In the genomic region with DNA sequence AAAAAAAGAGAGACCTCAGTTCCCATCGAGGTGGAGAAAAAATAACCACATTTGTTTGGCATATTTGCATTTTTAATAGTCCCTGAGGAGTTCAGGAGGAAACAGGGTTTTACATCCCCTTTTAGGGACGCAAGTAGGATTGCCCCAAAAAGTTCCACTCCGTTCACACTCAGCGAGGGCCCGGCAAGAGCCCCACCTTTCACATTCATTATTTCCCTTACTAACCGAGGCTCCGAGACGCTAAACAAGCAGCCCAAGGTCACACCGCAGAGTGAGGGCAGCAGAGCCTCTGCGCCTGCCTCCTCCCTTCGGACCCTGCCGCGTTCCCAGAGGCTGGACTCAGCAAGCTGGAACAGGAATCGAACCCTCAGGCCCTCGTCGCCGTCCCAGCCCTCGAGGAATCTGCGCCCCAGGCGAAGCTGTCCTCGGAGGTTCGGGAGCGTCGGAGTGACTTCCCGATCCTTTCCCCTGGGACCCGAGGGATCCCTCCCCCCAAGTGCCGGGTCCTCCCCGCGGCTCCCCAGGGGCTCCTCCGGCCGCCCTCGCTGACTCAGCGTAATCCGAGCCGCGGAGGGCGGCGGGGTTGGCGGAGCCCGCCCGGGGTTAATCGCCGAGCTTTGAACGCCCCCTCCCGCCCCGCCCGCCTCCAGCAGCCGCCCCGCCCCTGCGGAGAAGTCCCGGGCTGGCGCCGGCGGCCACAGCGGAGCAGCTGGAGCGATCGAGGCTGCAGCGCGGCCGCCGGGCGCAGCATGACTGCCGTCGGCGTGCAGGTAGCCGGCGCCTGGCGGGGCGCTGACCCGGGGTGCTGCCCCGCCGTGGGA, we compare ENCODE assay signal across 8 cellular contexts. TPM values are rescaled to one million over a fixed set of nuclear protein-coding genes. Genes with fewer than 3 reads are reported as not detected.
DNase-seq lines count a peak whose midpoint lies in the region; ATAC-seq and TF ChIP-seq lines count a peak whose summit lies in the region.

A gene with protein sequence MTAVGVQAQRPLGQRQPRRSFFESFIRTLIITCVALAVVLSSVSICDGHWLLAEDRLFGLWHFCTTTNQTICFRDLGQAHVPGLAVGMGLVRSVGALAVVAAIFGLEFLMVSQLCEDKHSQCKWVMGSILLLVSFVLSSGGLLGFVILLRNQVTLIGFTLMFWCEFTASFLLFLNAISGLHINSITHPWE (plus strand): TSS at position 700 of the 821 bp plus-strand sequence. CDS start 50 bp downstream, at position 750.

- ATAC-seq in GM19395 (IDR thresholded peaks at IDR 0.05; ENCODE audit: unreplicated experiment) (peak; percentile 69), HG03342 (IDR thresholded peaks at IDR 0.05; ENCODE audit: unreplicated experiment) (peak; percentile 72)

- H3K9ac ChIP-seq in OCI-LY3 (ENCODE audit: low read length) (peak within 1 kb of the TSS; percentile 39), duodenal mucosa (ENCODE audit: low read depth in 1 of 2, low read length in 2 of 2) (peak within 1 kb of the TSS; percentile 89 to 93)

- H3K27me3 ChIP-seq in OCI-LY3 (ENCODE audit: low read depth, low read length) = peaks cover 80% of the 10 kb centered on the region
- no peaks in the 10 kb centered on the region for H3K27me3 ChIP-seq in duodenal mucosa (ENCODE audit: control insufficient read depth in 1 of 2, insufficient read depth in 2 of 2, low read length in 2 of 2)

- H2AFZ ChIP-seq in OCI-LY3 (ENCODE audit: low read depth, low read length) = peak within 1 kb of the TSS; percentile 34; the same call in 1 of the 2 replicates

- H3K4me1 ChIP-seq in OCI-LY3 (ENCODE audit: low read length) (peaks cover 26% of the 10 kb centered on the region), duodenal mucosa (ENCODE audit: control insufficient read depth in 1 of 2, insufficient read depth in 2 of 2, low read length in 2 of 2) (peaks cover 77% of the 10 kb centered on the region in 2 donors)

- H3K79me2 ChIP-seq in OCI-LY3 (ENCODE audit: low read length) = no peaks in the 10 kb centered on the region

- peak within 1 kb of the TSS; percentile 27; the same call in 1 of the 2 replicates for H3K27ac ChIP-seq in OCI-LY3 (ENCODE audit: low read length)
- H3K27ac ChIP-seq in duodenal mucosa (ENCODE audit: low read depth, low read length) = peak within 1 kb of the TSS; percentile 88
- H3K27ac ChIP-seq in substantia nigra (ENCODE audit: low read depth, low read length, poor library complexity, severe bottlenecking) = peak within 1 kb of the TSS; percentile 26

- peak within 1 kb of the TSS; percentile 88 for H3K4me2 ChIP-seq in OCI-LY3 (ENCODE audit: low read length)

- H3K36me3 ChIP-seq in OCI-LY3 (replicated peaks; ENCODE audit: low read depth, low read length) (no peaks in the 10 kb centered on the region), duodenal mucosa (ENCODE audit: control insufficient read depth in 1 of 2, insufficient read depth in 2 of 2, low read length in 2 of 2) (no peaks in the 10 kb centered on the region)

- TF ChIP-seq CTCF in OCI-LY3 (IDR thresholded peaks at IDR 0.05; ENCODE audit: low read depth, low read length) = no peak

- no peaks in the 10 kb centered on the region for H4K20me1 ChIP-seq in OCI-LY3 (ENCODE audit: insufficient read depth, low read length)

- peak within 1 kb of the TSS; percentile 77 for H3K4me3 ChIP-seq in OCI-LY3 (ENCODE audit: low read length)
- peak within 1 kb of the TSS; percentile 82 to 90 for H3K4me3 ChIP-seq in duodenal mucosa (ENCODE audit: low read depth in 1 of 2, low read length in 2 of 2)

- H3K9me3 ChIP-seq in OCI-LY3 (ENCODE audit: insufficient read depth, low read length) (no peaks in the 10 kb centered on the region), duodenal mucosa (ENCODE audit: control insufficient read depth in 1 of 2, low read length in 2 of 2) (no peaks in the 10 kb centered on the region)

- DNase-seq in NCI-H1417 (lab: John Stamatoyannopoulos, UW) (peak; percentile 61 to 74 (median 70)), NCI-H1417 treated with DMSO at 0.1 percent for 48 hours (lab: John Stamatoyannopoulos, UW) (no peak), lung microvascular endothelial cell (ENCODE audit: low read depth in 2 of 2) (peak; percentile 13 to 49), substantia nigra (lab: John Stamatoyannopoulos, UW) (peak in 13 of 49 donors; percentile 12 to 51 (median 25))

RNA-seq across cellular contexts. Expression of the gene that starts here (rescaled TPM):
- 0.20 and 0.22 TPM in 2 replicates for total RNA-seq in lung microvascular endothelial cell

Comparison
In these comparisons a context has a peak if more than half of its experiments do, and no peak if none do; other contexts are left out.
1. Peak in DNase-seq in lung microvascular endothelial cell; RNA of the gene not detected or under 1 TPM.
2. H3K27ac ChIP-seq: peak in every context shown above with its lines; median percentile 88 in duodenal mucosa; 27 in OCI-LY3; 26 in substantia nigra.